Comparison of ENCODE assay signal across 19 cellular contexts in genomic region chr3:18872466-18872865, GRCh38.
DNase-seq lines count a peak whose midpoint lies in the region; ATAC-seq and TF ChIP-seq lines count a peak whose summit lies in the region.
"Had no signal": no experiment of that assay in that cellular context is flagged by ENCODE, and none has a peak within 500 bp of the region (broad histone marks: within the 10 kb centered on the region; RNA-seq: fewer than 3 reads in every experiment).

No MANE protein-coding gene starts in this region.

- H3K4me3 ChIP-seq in BE2C (ENCODE audit: low read depth, low read length) (no peak overlapping the region), GM12875 (ENCODE audit: low read depth, low read length) (no peak overlapping the region)
- H3K4me3 ChIP-seq: breast epithelium, pancreas had no signal

- ATAC-seq in HG02798 (IDR thresholded peaks at IDR 0.05; ENCODE audit: poor library complexity, unreplicated experiment) (peak; percentile 52), left ventricle myocardium superior (no peak)
- ATAC-seq: CD8-positive, alpha-beta T cell; pancreas had no signal

- H3K4me1 ChIP-seq in BE2C: no peaks in the 10 kb centered on the region
- H3K4me1 ChIP-seq: breast epithelium, pancreas had no signal

- H3K36me3 ChIP-seq in BE2C: no peaks in the 10 kb centered on the region
- H3K36me3 ChIP-seq: breast epithelium, pancreas had no signal

- no peaks in the 10 kb centered on the region for H3K27me3 ChIP-seq in BE2C
- H3K27me3 ChIP-seq: breast epithelium, pancreas had no signal

- intact Hi-C loops in left ventricle myocardium superior (cut with micrococcal nuclease): no loop called here

- no peaks in the 10 kb centered on the region for H3K9me3 ChIP-seq in BE2C
- H3K9me3 ChIP-seq: breast epithelium, pancreas had no signal

- no peak for DNase-seq in BE2C
- peak; percentile 49 for DNase-seq in NAMALWA (ENCODE audit: low spot score)
- DNase-seq in stimulated activated CD4-positive, alpha-beta T cell treated with anti-CD3 and anti-CD28 coated beads, Interleukin-1b, Interleukin-23, amount 100 ng/mL, for 48 hours: no peak
- no peak for DNase-seq in NCI-H226
- DNase-seq in left ventricle myocardium superior: no peak
- DNase-seq in islet precursor cell: no peak
- DNase-seq: activated CD4-positive, alpha-beta T cell treated with anti-CD3 and anti-CD28 coated beads, Interleukin-2, amount 50 U/mL, for 1 hour; CD8-positive, alpha-beta T cell; DMS79; hippocampal formation; Karpas-422; naive B cell; NCI-H1105 treated with DMSO at 0.1 percent for 48 hours; NCI-H526 treated with DMSO at 0.1 percent for 48 hours; pancreas; stimulated activated CD4-positive, alpha-beta T cell treated with anti-CD3 and anti-CD28 coated beads, Interleukin-2, amount 100 ng/mL, for 24 hours had no signal

- TF ChIP-seq CTCF in BE2C (IDR thresholded peaks at IDR 0.05; ENCODE audit: low read depth, low read length) (peak; percentile 32), GM12875 (IDR thresholded peaks at IDR 0.05; ENCODE audit: borderline replicate concordance, insufficient read depth, low read depth, low read length) (peak; percentile 24; the same call in 1 of the 2 replicates)
